9 cellular contexts compared by ENCODE assay signal in genomic region chr2:132668986-132669853, GRCh38. TPM values are rescaled to one million over a fixed set of nuclear protein-coding genes. Genes with fewer than 3 reads are reported as not detected.
DNase-seq lines count a peak whose midpoint lies in the region; ATAC-seq and TF ChIP-seq lines count a peak whose summit lies in the region.
"Had no signal": no experiment of that assay in that cellular context is flagged by ENCODE, and none has a peak within 500 bp of the region (broad histone marks: within the 10 kb centered on the region; RNA-seq: fewer than 3 reads in every experiment).

No MANE protein-coding gene starts in this region.

- H3K27ac Mint-ChIP-seq in activated naive CD4-positive, alpha-beta T cell treated with anti-CD3 and anti-CD28 coated beads, Interleukin-2, amount 50 U/mL, for 72 hours: no peak overlapping the region

- DNase-seq in NT2/D1 (ENCODE audit: low read depth, low spot score) (no peak), head of caudate nucleus (peak in 37 of 42 donors; percentile 17 to 70 (median 44)), psoas muscle (no peak), OCI-M1 (lab: John Stamatoyannopoulos, UW) (no peak), T-helper 1 cell (no peak)
- no peak for DNase-seq in activated naive CD4-positive, alpha-beta T cell treated with anti-CD3 and anti-CD28 coated beads, Interleukin-2, amount 50 U/mL, for 72 hours (ENCODE audit: low spot score in 2 of 2)
- DNase-seq: stimulated activated CD8-positive, alpha-beta memory T cell treated with anti-CD3 and anti-CD28 coated beads, Interleukin-4, amount 100 ng/mL, for 48 hours had no signal

- 1 to 2% (median 1%) methylated on average over 65 to 78 of the region's 78 CpGs for WGBS in psoas muscle, 3 donors

- ATAC-seq in psoas muscle: no peak
- ATAC-seq in activated naive CD4-positive, alpha-beta T cell treated with anti-CD3 and anti-CD28 coated beads, Interleukin-2, amount 50 U/mL, for 72 hours: no peak
- no peak for ATAC-seq in HG02623 (IDR thresholded peaks at IDR 0.05; ENCODE audit: unreplicated experiment)

- H3K9ac ChIP-seq in ES-I3 (ENCODE audit: low read depth, low read length) (peak overlapping the region; percentile 74), NT2/D1 (ENCODE audit: insufficient read length, low read depth) (peak overlapping the region; percentile 95)

- H3K27me3 ChIP-seq in NT2/D1 (ENCODE audit: insufficient read depth, insufficient read length) (peaks cover 7% of the 10 kb centered on the region), psoas muscle (ENCODE audit: insufficient read depth in 3 of 3, low read length in 2 of 3) (peaks cover 0 to 72% (median 12%) of the 10 kb centered on the region in 3 donors)

- intact Hi-C loops in head of caudate nucleus (cut with DNase I): no loop called here
- intact Hi-C loops in psoas muscle (cut with DNase I): no loop called here

- H3K36me3 Mint-ChIP-seq in activated naive CD4-positive, alpha-beta T cell treated with anti-CD3 and anti-CD28 coated beads, Interleukin-2, amount 50 U/mL, for 72 hours: peaks cover 6% of the 10 kb centered on the region in 2 donors

- H3K9me3 ChIP-seq in ES-I3 (ENCODE audit: control insufficient read depth, insufficient read depth, low read length) (no peaks in the 10 kb centered on the region), NT2/D1 (ENCODE audit: insufficient read depth, low read length) (no peaks in the 10 kb centered on the region), psoas muscle (no peaks in the 10 kb centered on the region)

- no peak for TF ChIP-seq CTCF in psoas muscle (IDR thresholded peaks at IDR 0.05)

- H3K36me3 ChIP-seq in ES-I3 (ENCODE audit: insufficient read depth, low read length) (0 out of 2 replicates have a peak, but pooled peaks cover 2% of the 10 kb centered on the region), NT2/D1 (ENCODE audit: insufficient read depth, insufficient read length, low read length) (peaks cover 41% of the 10 kb centered on the region), psoas muscle (ENCODE audit: insufficient read depth in 1 of 2, low read depth in 1 of 2) (no peaks in the 10 kb centered on the region)

- peaks cover 8% of the 10 kb centered on the region for H3K4me1 ChIP-seq in ES-I3 (ENCODE audit: insufficient read depth, low read length)
- H3K4me1 ChIP-seq in NT2/D1 (ENCODE audit: insufficient read depth, insufficient read length): no peaks in the 10 kb centered on the region
- H3K4me1 ChIP-seq in psoas muscle: peaks cover 6% of the 10 kb centered on the region

- no peaks in the 10 kb centered on the region for H3K9me3 Mint-ChIP-seq in activated naive CD4-positive, alpha-beta T cell treated with anti-CD3 and anti-CD28 coated beads, Interleukin-2, amount 50 U/mL, for 72 hours

- H3K4me3 ChIP-seq in NT2/D1 (ENCODE audit: insufficient read length, low read depth) (peak overlapping the region; percentile 90), psoas muscle (peak overlapping the region; percentile 59)

- no peak overlapping the region for H3K27ac ChIP-seq in psoas muscle

RNA-seq across cellular contexts. Expression of gene LYPD1, which starts 0.8 kb away (rescaled TPM):
- total RNA-seq in psoas muscle: under 1 TPM in 1 of 4 donors, not detected in 3; 0.47 TPM
- polyA plus RNA-seq in psoas muscle: under 1 TPM in 2 of 3 donors, not detected in 1; 0.03 to 0.04 TPM
- total RNA-seq in activated naive CD4-positive, alpha-beta T cell treated with anti-CD3 and anti-CD28 coated beads, Interleukin-2, amount 50 U/mL, for 72 hours: not detected

Comparison
In these comparisons a context has a peak if more than half of its experiments do, and no peak if none do; other contexts are left out.
1. DNase-seq: peak in head of caudate nucleus (37 of 42); none in NT2/D1 (single experiment), psoas muscle (0 of 2), OCI-M1 (single experiment), activated naive CD4-positive, alpha-beta T cell treated with anti-CD3 and anti-CD28 coated beads, Interleukin-2, amount 50 U/mL, for 72 hours (0 of 2) and T-helper 1 cell (0 of 5).